11 cellular contexts compared by ENCODE assay signal in the genomic region with DNA sequence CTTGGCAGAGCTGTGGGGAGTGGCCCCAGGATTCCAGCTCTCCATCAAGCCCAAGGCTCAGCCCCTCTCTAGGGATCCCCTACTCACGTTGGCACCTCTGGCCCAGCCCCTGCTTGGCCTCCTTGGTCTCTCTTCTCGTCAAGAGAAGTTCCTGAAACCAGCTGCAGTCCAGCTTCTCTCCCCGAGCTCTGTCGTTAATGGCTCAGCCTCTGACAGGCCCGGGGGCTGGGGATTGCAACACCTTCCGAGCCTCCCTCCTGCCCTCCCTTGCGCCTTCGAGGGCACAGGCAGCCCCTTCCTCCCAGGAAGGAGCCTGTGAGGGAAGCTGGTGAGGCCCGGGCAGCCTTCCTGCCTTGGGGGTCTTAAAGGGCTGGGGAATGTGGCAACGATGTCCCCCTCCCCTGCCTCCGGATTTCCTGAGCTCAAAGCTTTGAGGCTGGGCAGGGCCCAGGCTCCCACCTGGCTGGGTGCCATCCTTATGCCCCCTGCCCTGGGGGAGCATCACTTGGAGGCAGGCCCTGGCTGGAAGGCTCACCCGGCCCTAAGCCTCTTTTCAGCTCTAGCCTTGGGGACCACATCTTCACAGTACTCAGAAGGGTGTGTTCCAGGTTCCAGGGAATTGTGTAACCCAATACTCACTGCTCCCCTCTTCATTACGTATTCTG. TPM values are rescaled to one million over a fixed set of nuclear protein-coding genes. Genes with fewer than 3 reads are reported as not detected.
DNase-seq lines count a peak whose midpoint lies in the region; ATAC-seq and TF ChIP-seq lines count a peak whose summit lies in the region.
"Had no signal": no experiment of that assay in that cellular context is flagged by ENCODE, and none has a peak within 500 bp of the region (broad histone marks: within the 10 kb centered on the region; RNA-seq: fewer than 3 reads in every experiment).

TSS of gene CSF3R (minus strand) at position 190 of the 665 bp plus-strand sequence. CDS start 3,417 bp downstream, outside the sequence.

- peak in 1 of 4 donors; percentile 74 for TF ChIP-seq POLR2A in upper lobe of left lung (IDR thresholded peaks at IDR 0.05)

- 19 to 30% methylated on average over 9 to 13 of the region's 13 CpGs for WGBS in upper lobe of left lung, 2 donors

- no peaks in the 10 kb centered on the region for H3K27me3 ChIP-seq in upper lobe of left lung

- TF ChIP-seq CTCF in mesothelial cell of epicardium (IDR thresholded peaks at IDR 0.05; ENCODE audit: unreplicated experiment) (no peak), upper lobe of left lung (IDR thresholded peaks at IDR 0.05) (no peak)

- H3K27ac ChIP-seq in caudate nucleus (ENCODE audit: low read depth, low read length): peak within 1 kb of the TSS; percentile 6
- peak within 1 kb of the TSS; percentile 83 to 92 (median 86) for H3K27ac ChIP-seq in upper lobe of left lung

- CTCF ChIA-PET in activated naive CD4-positive, alpha-beta T cell treated with anti-CD3 and anti-CD28 coated beads, Interleukin-2, amount 10 ng/mL, durations not matched to agents 7 days and 5 days (lab: Charles Lee): no interaction called here

- peak within 1 kb of the TSS; percentile 4 for H3K27ac Mint-ChIP-seq in activated naive CD4-positive, alpha-beta T cell treated with anti-CD3 and anti-CD28 coated beads, Interleukin-2, amount 10 ng/mL, durations not matched to agents 7 days and 5 days
- H3K27ac Mint-ChIP-seq in mesothelial cell of epicardium: peak within 1 kb of the TSS; percentile 36

- peaks cover 17 to 43% (median 31%) of the 10 kb centered on the region in 4 donors for H3K4me1 ChIP-seq in upper lobe of left lung

- no peaks in the 10 kb centered on the region for H3K36me3 ChIP-seq in upper lobe of left lung

- H3K4me3 ChIP-seq in upper lobe of left lung: peak within 1 kb of the TSS in 3 of 4 donors; percentile 35 to 53 (median 48)

- no peak for TF ChIP-seq EP300 in upper lobe of left lung (IDR thresholded peaks at IDR 0.05)

- no peaks in the 10 kb centered on the region for H3K9me3 ChIP-seq in upper lobe of left lung

- H3K9me3 Mint-ChIP-seq in activated naive CD4-positive, alpha-beta T cell treated with anti-CD3 and anti-CD28 coated beads, Interleukin-2, amount 10 ng/mL, durations not matched to agents 7 days and 5 days: no peaks in the 10 kb centered on the region
- no peaks in the 10 kb centered on the region for H3K9me3 Mint-ChIP-seq in mesothelial cell of epicardium

- no peaks in the 10 kb centered on the region for H3K36me3 Mint-ChIP-seq in activated naive CD4-positive, alpha-beta T cell treated with anti-CD3 and anti-CD28 coated beads, Interleukin-2, amount 10 ng/mL, durations not matched to agents 7 days and 5 days
- no peaks in the 10 kb centered on the region for H3K36me3 Mint-ChIP-seq in mesothelial cell of epicardium

- H3K27me3 Mint-ChIP-seq in activated naive CD4-positive, alpha-beta T cell treated with anti-CD3 and anti-CD28 coated beads, Interleukin-2, amount 10 ng/mL, durations not matched to agents 7 days and 5 days: peaks cover 46% of the 10 kb centered on the region
- H3K27me3 Mint-ChIP-seq in mesothelial cell of epicardium (ENCODE audit: low read depth): no peaks in the 10 kb centered on the region

- peak; percentile 19 for DNase-seq in activated naive CD4-positive, alpha-beta T cell treated with anti-CD3 and anti-CD28 coated beads, Interleukin-2, amount 10 ng/mL, durations not matched to agents 7 days and 5 days
- DNase-seq in activated naive CD4-positive, alpha-beta T cell treated with anti-CD3 and anti-CD28 coated beads, Interleukin-2, amount 50 U/mL, for 16 hours: no peak
- peak in 2 of 61 donors; percentile 5 to 18 for DNase-seq in caudate nucleus (lab: John Stamatoyannopoulos, UW)
- DNase-seq in mesothelial cell of epicardium (ENCODE audit: low spot score in 2 of 2, unreplicated experiment in 2 of 2): no peak
- DNase-seq in upper lobe of left lung: peak in 1 of 2 donors; percentile 80
- no peak for DNase-seq in kidney tubule cell (ENCODE audit: low spot score)
- DNase-seq: activated CD4-positive, CD25-positive, alpha-beta regulatory T cell; NCI-H82; stimulated activated naive CD4-positive, alpha-beta T cell treated with Interleukin-2 at 50 U/mL for 16 hours had no signal

- peaks cover 13% of the 10 kb centered on the region for H3K4me1 Mint-ChIP-seq in activated naive CD4-positive, alpha-beta T cell treated with anti-CD3 and anti-CD28 coated beads, Interleukin-2, amount 10 ng/mL, durations not matched to agents 7 days and 5 days
- peaks cover 11% of the 10 kb centered on the region for H3K4me1 Mint-ChIP-seq in mesothelial cell of epicardium

- peak within 1 kb of the TSS; percentile 6 for H3K4me3 Mint-ChIP-seq in activated naive CD4-positive, alpha-beta T cell treated with anti-CD3 and anti-CD28 coated beads, Interleukin-2, amount 10 ng/mL, durations not matched to agents 7 days and 5 days
- peak within 1 kb of the TSS; percentile 38 for H3K4me3 Mint-ChIP-seq in mesothelial cell of epicardium

- ATAC-seq in upper lobe of left lung (ENCODE audit: low FRiP score in 2 of 2) (peak; percentile 1 to 44), HG02678 (IDR thresholded peaks at IDR 0.05; ENCODE audit: unreplicated experiment) (no peak), HG03520 (IDR thresholded peaks at IDR 0.05; ENCODE audit: unreplicated experiment) (no peak)

RNA-seq across cellular contexts. Expression of gene CSF3R, which starts in this region (rescaled TPM):
- total RNA-seq in mesothelial cell of epicardium (2.5 to 4.0 TPM (median 2.8 TPM) in 3 replicates), upper lobe of left lung (100 to 1,000 TPM; 192 to 851 (median 261) TPM)

Comparison
In these comparisons a context has a peak if more than half of its experiments do, and no peak if none do; other contexts are left out.
1. RNA of gene CSF3R (total RNA-seq): 192 to 851 TPM in upper lobe of left lung; 2.5 to 4.0 TPM in mesothelial cell of epicardium; every median in the first group is over 10 times any median in the second.
2. ATAC-seq: peak in upper lobe of left lung (2 of 2); none in HG02678 (single experiment) and HG03520 (single experiment).